Comparison of ENCODE assay signal across 8 cellular contexts in the genomic region with DNA sequence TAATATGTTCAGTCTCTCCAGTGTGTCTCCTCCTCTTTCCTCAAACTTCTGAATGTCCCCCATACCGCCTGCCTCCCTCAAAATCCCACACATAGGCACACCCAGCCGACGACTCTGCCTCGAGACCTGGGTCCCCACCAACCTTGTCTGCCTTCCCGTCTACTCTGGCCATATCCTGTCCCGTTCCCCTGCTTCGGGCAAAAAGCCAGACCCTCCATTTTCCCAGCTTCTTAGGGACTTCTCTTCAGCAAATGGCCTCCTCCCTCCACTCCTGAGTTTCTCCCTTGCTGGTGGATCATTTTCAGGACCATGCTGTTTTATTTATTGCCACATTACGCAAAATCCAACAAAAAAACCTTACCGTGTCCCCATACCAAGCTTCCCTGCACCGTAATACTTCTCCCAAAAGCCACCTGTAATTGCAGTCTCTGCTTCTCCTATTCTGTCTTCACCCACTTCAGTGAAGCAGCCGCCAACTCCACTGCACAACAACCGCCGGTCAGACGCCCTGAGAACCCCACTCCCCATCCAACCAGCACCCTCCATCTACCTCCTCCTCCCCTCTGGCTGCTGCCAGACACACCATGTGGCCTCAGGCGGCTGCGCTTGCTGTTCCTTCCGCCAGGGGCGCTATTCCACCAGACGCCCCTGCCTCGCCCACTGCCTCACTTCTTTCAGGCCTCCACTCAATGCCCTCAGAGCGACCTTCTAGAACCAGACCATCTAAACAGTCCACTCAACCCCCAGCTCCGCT.
A peak's percentile ranks its signal among the peaks of the same experiment; 100 is the strongest.
DNase-seq lines count a peak whose midpoint lies in the region; ATAC-seq and TF ChIP-seq lines count a peak whose summit lies in the region.

No MANE protein-coding gene starts in this region.

- DNase-seq in activated CD4-positive, CD25-positive, alpha-beta regulatory T cell treated with anti-CD3 and anti-CD28 coated beads, Interleukin-2, amount 50 U/mL, for 16 hours (ENCODE audit: low read depth, low spot score) = peak; percentile 3
- no peak for DNase-seq in activated CD4-positive, CD25-positive, alpha-beta regulatory T cell (lab: John Stamatoyannopoulos, UW)
- DNase-seq in RWPE1 (ENCODE audit: low spot score) (peak; percentile 39), amniotic epithelial cell (ENCODE audit: low read depth) (peak; percentile 12), memory B cell (ENCODE audit: low spot score in 2 of 2) (peak; percentile 23 to 54), G401 (ENCODE audit: low spot score) (no peak), NCI-H774 (lab: John Stamatoyannopoulos, UW) (no peak)

- ATAC-seq in HG03039 (IDR thresholded peaks at IDR 0.05; ENCODE audit: unreplicated experiment) (peak; percentile 65), memory B cell (ENCODE audit: low read depth) (peak; percentile 85)

- CTCF ChIA-PET in RWPE1 (lab: Yijun Ruan, JAX) = interaction anchor here (0.6 to 2.2 kb wide), 9 partner anchors 13 to 1718 kb away, joined by 3 to 11 read pairs (median 3); no protein-coding TSS in a partner anchor

- peaks cover 5% of the 10 kb centered on the region for H3K4me1 Mint-ChIP-seq in memory B cell

- no peaks in the 10 kb centered on the region for H3K36me3 Mint-ChIP-seq in memory B cell

- H3K27ac ChIP-seq in RWPE1 = no peak overlapping the region

- TF ChIP-seq CTCF in RWPE1 (conservative IDR thresholded peaks at IDR 0.05; ENCODE audit: low read depth) = peak; percentile 69

- peaks cover 16% of the 10 kb centered on the region for H3K27me3 Mint-ChIP-seq in memory B cell

- H3K4me3 Mint-ChIP-seq in memory B cell = no peak overlapping the region

- in situ Hi-C loops in G401 (cut with HindIII; ENCODE audit: low sequenced_read_pairs) = no loop called here

- POLR2A ChIA-PET in RWPE1 (lab: Yijun Ruan, JAX; ENCODE audit: low non-redundant PET) = no interaction called here

- no peak overlapping the region for H3K27ac Mint-ChIP-seq in memory B cell

- H3K9me3 Mint-ChIP-seq in memory B cell = no peaks in the 10 kb centered on the region

Comparison
In these comparisons a context has a peak if more than half of its experiments do, and no peak if none do; other contexts are left out.
1. DNase-seq: peak in activated CD4-positive, CD25-positive, alpha-beta regulatory T cell treated with anti-CD3 and anti-CD28 coated beads, Interleukin-2, amount 50 U/mL, for 16 hours (single experiment), RWPE1 (single experiment), amniotic epithelial cell (single experiment) and memory B cell (2 of 2); none in activated CD4-positive, CD25-positive, alpha-beta regulatory T cell (0 of 4), G401 (single experiment) and NCI-H774 (single experiment).